ENCODE assay signal across 8 cellular contexts in genomic region chr10:62816179-62817119, GRCh38. TPM values are rescaled to one million over a fixed set of nuclear protein-coding genes. Genes with fewer than 3 reads are reported as not detected.
DNase-seq lines count a peak whose midpoint lies in the region; ATAC-seq and TF ChIP-seq lines count a peak whose summit lies in the region.

Gene EGR2, minus strand, starts transcription at chr10:62816366. Its CDS starts 337 bp downstream, at chr10:62816029.

- H3F3A ChIP-seq in GM23338 (replicated peaks; ENCODE audit: low read depth), result peaks cover 10% of the 10 kb centered on the region

- no peaks in the 10 kb centered on the region for H3K36me3 ChIP-seq in GM23338 (ENCODE audit: insufficient read depth)

- H3K79me2 ChIP-seq in GM23338 (replicated peaks; ENCODE audit: insufficient read depth), result no peaks in the 10 kb centered on the region

- peak within 1 kb of the TSS; percentile 66 for H3K4me3 ChIP-seq in GM23338
- peak within 1 kb of the TSS; percentile 73 for H3K4me3 ChIP-seq in fibroblast of the aortic adventitia (ENCODE audit: low read depth, low read length)

- H3K27ac ChIP-seq in GM23338 (ENCODE audit: low read depth), result no peak within 1 kb of the TSS

- H3K27ac Mint-ChIP-seq in GM23338 (peak within 1 kb of the TSS; percentile 66), nephron progenitor cell (peak within 1 kb of the TSS; percentile 73)
- H3K27ac Mint-ChIP-seq in stimulated activated naive CD8-positive, alpha-beta T cell treated with anti-CD3 and anti-CD28 coated beads, Interleukin-15, Interleukin-2, amounts not matched to agents 100 ng/mL and 50 ng/mL, for 24 hours, result peak within 1 kb of the TSS; percentile 99

- H3K27me3 Mint-ChIP-seq in GM23338 (ENCODE audit: insufficient read depth, low read depth, poor library complexity) (peaks cover 71% of the 10 kb centered on the region), nephron progenitor cell (ENCODE audit: low read depth, poor library complexity) (peaks cover 96% of the 10 kb centered on the region)
- H3K27me3 Mint-ChIP-seq in stimulated activated naive CD8-positive, alpha-beta T cell treated with anti-CD3 and anti-CD28 coated beads, Interleukin-15, Interleukin-2, amounts not matched to agents 100 ng/mL and 50 ng/mL, for 24 hours, result peaks cover 21% of the 10 kb centered on the region

- H3K4me2 ChIP-seq in GM23338, result peak within 1 kb of the TSS; percentile 88

- peaks cover 76% of the 10 kb centered on the region for H3K27me3 ChIP-seq in GM23338 (ENCODE audit: insufficient read depth)

- DNase-seq in Daoy (ENCODE audit: low read depth) (peak; percentile 89), GM23338 (ENCODE audit: low spot score) (peak; percentile 96), LHCN-M2 (ENCODE audit: low read depth) (peak; percentile 90), SHP77 treated with DMSO at 0.1 percent for 48 hours (lab: John Stamatoyannopoulos, UW) (peak; percentile 17), activated gamma-delta T cell (lab: John Stamatoyannopoulos, UW) (peak; percentile 79), fibroblast of the aortic adventitia (ENCODE audit: low read depth) (peak; percentile 94), nephron progenitor cell (peak; percentile 89)

- no peaks in the 10 kb centered on the region for H3K9me2 ChIP-seq in GM23338 (ENCODE audit: insufficient read depth)

- TF ChIP-seq CTCF in GM23338 (conservative IDR thresholded peaks at IDR 0.05; ENCODE audit: low read depth in 2 of 2), result no peak
- TF ChIP-seq CTCF in fibroblast of the aortic adventitia (IDR thresholded peaks at IDR 0.05; ENCODE audit: insufficient read depth, low read length), result no peak
- TF ChIP-seq CTCF in nephron progenitor cell (IDR thresholded peaks at IDR 0.05), result no peak

- peak within 1 kb of the TSS; percentile 95 for H2AFZ ChIP-seq in GM23338

- peaks cover 22% of the 10 kb centered on the region for H3K4me1 Mint-ChIP-seq in GM23338
- H3K4me1 Mint-ChIP-seq in nephron progenitor cell, result peaks cover 35% of the 10 kb centered on the region
- H3K4me1 Mint-ChIP-seq in stimulated activated naive CD8-positive, alpha-beta T cell treated with anti-CD3 and anti-CD28 coated beads, Interleukin-15, Interleukin-2, amounts not matched to agents 100 ng/mL and 50 ng/mL, for 24 hours (ENCODE audit: low read depth), result peaks cover 53% of the 10 kb centered on the region

- ATAC-seq in GM23338, result peak; percentile 43

- H3K36me3 Mint-ChIP-seq in GM23338 (ENCODE audit: low read depth) (no peaks in the 10 kb centered on the region; the same call in 2 of the 3 replicates), nephron progenitor cell (ENCODE audit: low read depth) (peaks cover 5% of the 10 kb centered on the region)
- peaks cover 43% of the 10 kb centered on the region for H3K36me3 Mint-ChIP-seq in stimulated activated naive CD8-positive, alpha-beta T cell treated with anti-CD3 and anti-CD28 coated beads, Interleukin-15, Interleukin-2, amounts not matched to agents 100 ng/mL and 50 ng/mL, for 24 hours (ENCODE audit: low read depth)

- no peaks in the 10 kb centered on the region for H4K20me1 ChIP-seq in GM23338 (replicated peaks; ENCODE audit: insufficient read depth)

- peak within 1 kb of the TSS; percentile 82 for H3K4me3 Mint-ChIP-seq in GM23338
- peak within 1 kb of the TSS; percentile 89 for H3K4me3 Mint-ChIP-seq in nephron progenitor cell
- peak within 1 kb of the TSS; percentile 93 for H3K4me3 Mint-ChIP-seq in stimulated activated naive CD8-positive, alpha-beta T cell treated with anti-CD3 and anti-CD28 coated beads, Interleukin-15, Interleukin-2, amounts not matched to agents 100 ng/mL and 50 ng/mL, for 24 hours

- H3K9me3 Mint-ChIP-seq in GM23338 (peaks cover 3% of the 10 kb centered on the region), nephron progenitor cell (no peaks in the 10 kb centered on the region)
- no peaks in the 10 kb centered on the region for H3K9me3 Mint-ChIP-seq in stimulated activated naive CD8-positive, alpha-beta T cell treated with anti-CD3 and anti-CD28 coated beads, Interleukin-15, Interleukin-2, amounts not matched to agents 100 ng/mL and 50 ng/mL, for 24 hours

- H3K4me1 ChIP-seq in GM23338 (ENCODE audit: insufficient read depth), result peaks cover 7% of the 10 kb centered on the region; the same call in 1 of the 2 replicates

TF ChIP-seq in GM23338, 12 proteins besides CTCF, POLR2A, EP300 and RAD21:
- TF ChIP-seq POLR2AphosphoS5 (IDR thresholded peaks at IDR 0.05; ENCODE audit: low read depth) (peak; percentile 52; the same call in 1 of the 2 replicates), CREB1 (CRISPR knock-in tag; IDR thresholded peaks at IDR 0.05; ENCODE audit: low read depth) (peak; percentile 82), NANOG (IDR thresholded peaks at IDR 0.05; ENCODE audit: borderline replicate concordance) (no peak), ZNF331 (CRISPR knock-in tag; IDR thresholded peaks at IDR 0.05; ENCODE audit: low read depth) (peak; percentile 50; the same call in 1 of the 2 replicates)

RNA-seq across cellular contexts. Expression of gene EGR2, which starts in this region (rescaled TPM):
- 1.4 and 3.1 TPM in 2 replicates for total RNA-seq in Daoy (2014; rRNA removed; shearing (Covaris generic))
- total RNA-seq in GM23338 (2014; rRNA removed; shearing (Covaris generic)), result 2.1 and 2.3 TPM in 2 replicates
- polyA plus RNA-seq in GM23338 (2016; fragmentation: Nextera tagmentation; extraction: Ambion mirVana), result 3.5 and 3.7 TPM in 2 replicates
- total RNA-seq in LHCN-M2 (2014; rRNA removed) (0.13 and 0.46 TPM in 2 replicates), fibroblast of the aortic adventitia (ENCODE audit: low replicate concordance) (0.90 TPM in 1 of 2 replicates, not detected in the other)
- 1.8 TPM for polyA plus RNA-seq in LHCN-M2 (2012)

Comparison
In these comparisons a context has a peak if more than half of its experiments do, and no peak if none do; other contexts are left out.
1. Peak in DNase-seq and H3K4me3 ChIP-seq in fibroblast of the aortic adventitia; RNA of the gene not detected or under 1 TPM.
2. DNase-seq: peak in every context shown above with its lines; median percentile 96 in GM23338; 94 in fibroblast of the aortic adventitia; 90 in LHCN-M2; 89 in Daoy; 89 in nephron progenitor cell; 79 in activated gamma-delta T cell; 17 in SHP77 treated with DMSO at 0.1 percent for 48 hours.